18 cellular contexts compared by ENCODE assay signal in the genomic region with DNA sequence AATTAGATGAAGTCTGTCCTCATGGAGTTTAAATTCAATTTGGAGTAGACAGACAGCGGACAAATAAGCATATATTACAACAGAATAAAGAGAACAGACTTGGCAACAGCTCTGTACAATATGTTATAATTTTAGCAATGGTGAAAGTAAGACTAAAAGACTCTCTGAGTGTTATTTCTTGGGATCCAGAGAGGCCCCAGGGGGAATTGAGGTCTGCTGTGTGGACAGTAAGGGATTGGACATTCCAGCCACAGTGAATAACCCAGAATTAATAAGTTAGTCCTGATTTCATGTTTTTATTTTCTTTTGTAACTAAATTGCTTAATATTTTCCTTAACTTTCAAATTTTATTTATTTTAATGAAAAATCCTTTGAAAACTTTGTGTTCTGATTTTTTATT.
DNase-seq lines count a peak whose midpoint lies in the region; ATAC-seq and TF ChIP-seq lines count a peak whose summit lies in the region.
"Had no signal": no experiment of that assay in that cellular context is flagged by ENCODE, and none has a peak within 500 bp of the region (broad histone marks: within the 10 kb centered on the region; RNA-seq: fewer than 3 reads in every experiment).

No MANE protein-coding gene starts in this region.

- H3K4me1 ChIP-seq in adipocyte (ENCODE audit: control insufficient read depth, insufficient read depth, low read length) (peaks cover 36% of the 10 kb centered on the region), tibial artery (peaks cover 0 to 96% (median 26%) of the 10 kb centered on the region in 4 donors), HAP-1 (no peaks in the 10 kb centered on the region)
- H3K4me1 ChIP-seq: BLaER1 had no signal

- DNase-seq in adipocyte (ENCODE audit: low read depth) (peak; percentile 20), fibroblast of mammary gland (ENCODE audit: low read depth) (peak; percentile 58), sciatic nerve (ENCODE audit: low spot score) (no peak), tibial artery (no peak), natural killer cell (no peak), DMS153 treated with DMSO at 0.1 percent for 48 hours (lab: John Stamatoyannopoulos, UW; ENCODE audit: unreplicated experiment) (no peak), HAP-1 (ENCODE audit: low spot score in 2 of 2) (no peak), DMS153 (lab: John Stamatoyannopoulos, UW) (no peak)
- DNase-seq: ACHN; AML-193; Calu3; CD8-positive, alpha-beta T cell; GDM1; H9; KBM-7 had no signal

- no peaks in the 10 kb centered on the region for H3K9me3 Mint-ChIP-seq in natural killer cell
- H3K9me3 Mint-ChIP-seq: CD8-positive, alpha-beta T cell; IgD-negative memory B cell had no signal

- no peak overlapping the region for H3K27ac Mint-ChIP-seq in natural killer cell
- H3K27ac Mint-ChIP-seq: CD8-positive, alpha-beta T cell had no signal

- no peaks in the 10 kb centered on the region for H3K27me3 Mint-ChIP-seq in natural killer cell (ENCODE audit: low read depth in 2 of 2)
- H3K27me3 Mint-ChIP-seq: IgD-negative memory B cell had no signal

- H3K36me3 ChIP-seq in adipocyte (ENCODE audit: control insufficient read depth, insufficient read depth, low read length, severe bottlenecking) (no peaks in the 10 kb centered on the region), tibial artery (no peaks in the 10 kb centered on the region), HAP-1 (replicated peaks) (no peaks in the 10 kb centered on the region)
- H3K36me3 ChIP-seq: BLaER1 had no signal

- no peaks in the 10 kb centered on the region for H3K27me3 ChIP-seq in adipocyte (replicated peaks; ENCODE audit: control insufficient read depth, insufficient read depth, low read length)
- H3K27me3 ChIP-seq in tibial artery = no peaks in the 10 kb centered on the region
- no peaks in the 10 kb centered on the region for H3K27me3 ChIP-seq in HAP-1 (ENCODE audit: low read depth)
- H3K27me3 ChIP-seq: BLaER1 had no signal

- no peaks in the 10 kb centered on the region for H3K4me1 Mint-ChIP-seq in natural killer cell

- H3K9me3 ChIP-seq in adipocyte (ENCODE audit: control insufficient read depth, low read length) = no peaks in the 10 kb centered on the region
- no peaks in the 10 kb centered on the region for H3K9me3 ChIP-seq in tibial artery
- no peaks in the 10 kb centered on the region for H3K9me3 ChIP-seq in HAP-1
- H3K9me3 ChIP-seq: BLaER1 had no signal

- ATAC-seq in sciatic nerve (peak; percentile 68), natural killer cell (no peak)
- ATAC-seq: CD8-positive, alpha-beta T cell; HepG2 had no signal

- no peak overlapping the region for H3K4me3 ChIP-seq in adipocyte (ENCODE audit: low read length)
- H3K4me3 ChIP-seq in fibroblast of mammary gland (ENCODE audit: control insufficient read depth, low read depth, low read length) = no peak overlapping the region
- H3K4me3 ChIP-seq in tibial artery = no peak overlapping the region
- H3K4me3 ChIP-seq in HAP-1 = no peak overlapping the region
- H3K4me3 ChIP-seq: BLaER1 had no signal

- H3K9ac ChIP-seq in adipocyte (ENCODE audit: low read length) = no peak overlapping the region
- H3K9ac ChIP-seq: BLaER1 had no signal

- no peaks in the 10 kb centered on the region for H3K36me3 Mint-ChIP-seq in natural killer cell
- H3K36me3 Mint-ChIP-seq: IgD-negative memory B cell had no signal

- H3K27ac ChIP-seq in tibial artery = peak overlapping the region; percentile 26 to 56
- H3K27ac ChIP-seq: BLaER1 had no signal

- in situ Hi-C loops in HAP-1 (cut with MboI; ENCODE audit: low sequenced_read_pairs) = no loop called here

- intact Hi-C loops in sciatic nerve (cut with DNase I) = loop anchor here (10.0 kb wide), 1 partner anchor 869 kb away; no protein-coding TSS in a partner anchor
- intact Hi-C loops in tibial artery (cut with DNase I; ENCODE audit: low total_unique reads) = no loop called here
- intact Hi-C loops in natural killer cell (cut with micrococcal nuclease) = no loop called here

- H3K4me3 Mint-ChIP-seq in natural killer cell = no peak overlapping the region
- H3K4me3 Mint-ChIP-seq: CD8-positive, alpha-beta T cell; H9; IgD-negative memory B cell had no signal

- TF ChIP-seq CTCF in fibroblast of mammary gland (conservative IDR thresholded peaks at IDR 0.05; ENCODE audit: control insufficient read depth, insufficient read depth, low read depth, low read length) = no peak
- no peak for TF ChIP-seq CTCF in tibial artery (IDR thresholded peaks at IDR 0.05)
- no peak for TF ChIP-seq CTCF in natural killer cell (IDR thresholded peaks at IDR 0.05)

Comparison
In these comparisons a context has a peak if more than half of its experiments do, and no peak if none do; other contexts are left out.
1. DNase-seq: peak in adipocyte (single experiment) and fibroblast of mammary gland (single experiment); none in sciatic nerve (single experiment), tibial artery (0 of 2), natural killer cell (single experiment), DMS153 treated with DMSO at 0.1 percent for 48 hours (single experiment), HAP-1 (0 of 2) and DMS153 (single experiment).